In the genomic region with DNA sequence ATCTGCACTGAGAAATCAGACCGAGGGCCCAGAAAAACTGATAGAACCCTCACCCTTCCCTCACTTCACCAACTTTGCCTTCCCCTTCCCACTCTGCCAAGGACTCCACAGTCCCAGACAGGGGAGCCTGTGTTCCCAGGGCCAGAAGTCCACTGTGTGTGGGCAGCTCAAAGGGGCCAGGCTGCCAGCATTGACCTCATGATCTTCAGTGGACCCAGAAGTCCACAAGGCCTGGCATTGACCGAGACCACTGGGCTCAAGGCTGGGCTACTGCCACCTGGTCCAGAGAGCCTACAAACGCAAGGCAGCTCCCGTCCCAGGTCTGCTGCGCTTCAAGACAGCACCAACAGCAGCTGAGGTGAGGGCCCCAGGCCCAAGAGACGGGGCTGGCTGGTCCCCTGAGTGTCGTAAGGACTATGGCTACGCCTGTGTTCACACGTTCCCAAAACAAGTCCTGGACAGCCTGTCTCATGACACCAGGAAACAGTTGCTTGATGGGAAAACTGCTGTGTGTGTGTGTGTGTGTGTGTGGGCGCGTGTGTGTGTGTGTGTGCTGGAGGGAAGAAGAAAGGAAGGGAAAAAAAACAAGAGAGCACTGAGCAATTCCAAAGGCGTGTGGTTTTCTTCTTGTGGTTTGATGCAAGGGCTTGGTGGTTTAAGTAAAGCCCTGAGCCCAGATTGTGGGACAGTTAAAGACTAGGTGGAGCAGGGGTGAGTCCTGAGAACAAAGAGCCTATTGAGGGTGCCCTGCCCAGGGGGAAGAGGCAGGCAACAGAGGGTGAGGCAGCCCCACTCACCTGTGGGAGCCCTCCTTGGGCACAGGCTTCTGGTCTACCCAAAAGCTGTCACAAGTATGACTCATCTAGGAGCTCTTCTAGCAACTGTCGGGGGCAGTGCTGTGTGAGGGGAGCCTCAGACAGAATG, we compare ENCODE assay signal across 8 cellular contexts. TPM values are rescaled to one million over a fixed set of nuclear protein-coding genes. Genes with fewer than 3 reads are reported as not detected.
DNase-seq lines count a peak whose midpoint lies in the region; ATAC-seq, FAIRE-seq and TF ChIP-seq lines count a peak whose summit lies in the region.

No MANE protein-coding gene starts in this region.

- no peak for TF ChIP-seq POLR2A in breast epithelium (IDR thresholded peaks at IDR 0.05)
- no peak for TF ChIP-seq POLR2A in prostate gland (IDR thresholded peaks at IDR 0.05)

- no peak overlapping the region for H3K4me3 ChIP-seq in breast epithelium
- H3K4me3 ChIP-seq in pancreas: no peak overlapping the region
- no peak overlapping the region for H3K4me3 ChIP-seq in prostate gland
- H3K4me3 ChIP-seq in Karpas-422 (ENCODE audit: low read length): no peak overlapping the region

- H3K36me3 ChIP-seq in breast epithelium: no peaks in the 10 kb centered on the region
- no peaks in the 10 kb centered on the region for H3K36me3 ChIP-seq in pancreas
- no peaks in the 10 kb centered on the region for H3K36me3 ChIP-seq in prostate gland
- H3K36me3 ChIP-seq in Karpas-422 (ENCODE audit: insufficient read depth, low read length): no peaks in the 10 kb centered on the region

- peaks cover 24 to 37% of the 10 kb centered on the region in 2 donors for H3K4me1 ChIP-seq in breast epithelium
- peaks cover 0 to 31% (median 17%) of the 10 kb centered on the region in 3 donors for H3K4me1 ChIP-seq in pancreas
- H3K4me1 ChIP-seq in prostate gland (replicated peaks): no peaks in the 10 kb centered on the region
- H3K4me1 ChIP-seq in Karpas-422 (ENCODE audit: low read length): peaks cover 10% of the 10 kb centered on the region

- WGBS in pancreas, 2 donors: 76 to 87% methylated on average over 13 of the region's 13 CpGs
- WGBS in prostate gland: 59% methylated on average over 10 of the region's 13 CpGs

- no peak for FAIRE-seq in pancreas (lab: Jason Lieb, UNC)

- no peak overlapping the region for H2AFZ ChIP-seq in Karpas-422 (ENCODE audit: low read length)

- H3K27ac ChIP-seq in breast epithelium: peak overlapping the region; percentile 96 to 97
- H3K27ac ChIP-seq in pancreas: peak overlapping the region in 1 of 4 donors; percentile 48
- peak overlapping the region in 1 of 2 donors; percentile 38 for H3K27ac ChIP-seq in prostate gland
- H3K27ac ChIP-seq in Karpas-422 (ENCODE audit: low read length): no peak overlapping the region

- H3K9me3 ChIP-seq in breast epithelium (no peaks in the 10 kb centered on the region), pancreas (no peaks in the 10 kb centered on the region), prostate gland (no peaks in the 10 kb centered on the region), Karpas-422 (ENCODE audit: low read length) (no peaks in the 10 kb centered on the region)

- H3K9me2 ChIP-seq in Karpas-422 (replicated peaks; ENCODE audit: insufficient read depth, low read length): no peaks in the 10 kb centered on the region

- H3K79me2 ChIP-seq in Karpas-422 (ENCODE audit: low read length): no peaks in the 10 kb centered on the region

- no peak overlapping the region for H3K9ac ChIP-seq in Karpas-422 (ENCODE audit: low read length)

- no peaks in the 10 kb centered on the region for H4K20me1 ChIP-seq in Karpas-422 (ENCODE audit: insufficient read depth, low read depth, low read length)

- no peak for TF ChIP-seq CTCF in breast epithelium (IDR thresholded peaks at IDR 0.05)
- no peak for TF ChIP-seq CTCF in pancreas (IDR thresholded peaks at IDR 0.05)
- no peak for TF ChIP-seq CTCF in prostate gland (IDR thresholded peaks at IDR 0.05)

- H3K27me3 ChIP-seq in breast epithelium (no peaks in the 10 kb centered on the region), pancreas (no peaks in the 10 kb centered on the region), prostate gland (replicated peaks; ENCODE audit: insufficient read depth) (no peaks in the 10 kb centered on the region), Karpas-422 (ENCODE audit: low read length) (no peaks in the 10 kb centered on the region)

- intact Hi-C loops in breast epithelium (cut with DNase I; ENCODE audit: low total_unique reads): no loop called here
- intact Hi-C loops in pancreas (cut with DNase I): no loop called here
- intact Hi-C loops in prostate gland (cut with DNase I): no loop called here

- ATAC-seq in pancreas: peak in 3 of 4 donors; percentile 27 to 43 (median 42)

- DNase-seq in EL (peak; percentile 81), T-helper 1 cell (peak in 4 of 5 donors; percentile 9 to 35 (median 28)), breast epithelium (ENCODE audit: low spot score in 2 of 2) (peak; percentile 62 to 91), pancreas (no peak), prostate gland (ENCODE audit: low spot score) (no peak), iPS-NIHi7 (ENCODE audit: extremely low spot score) (no peak), Karpas-422 (no peak), NCI-H774 (lab: John Stamatoyannopoulos, UW) (no peak)

- H3K4me2 ChIP-seq in Karpas-422 (ENCODE audit: low read depth, low read length, poor library complexity, severe bottlenecking): no peak overlapping the region

RNA-seq across cellular contexts. Expression of a gene that starts 46.6 kb away (rescaled TPM):
- total RNA-seq in breast epithelium (10 to 100 TPM in 1 of 3 donors, 1 to 10 TPM in 2; 5.6 to 26.5 (median 6.1) TPM), pancreas (1 to 10 TPM in 4 of 6 donors, under 1 TPM in 2; 0.35 to 1.7 (median 1.1) TPM), prostate gland (10 to 100 TPM; 14.7 to 48.9 TPM)
- polyA plus RNA-seq in pancreas: under 1 TPM; 0.45 to 0.57 TPM
- not detected in 2 replicates for total RNA-seq in Karpas-422 (2014; rRNA removed; shearing (Covaris generic); ENCODE audit: low replicate concordance)

Comparison
In these comparisons a context has a peak if more than half of its experiments do, and no peak if none do; other contexts are left out.
1. DNase-seq: peak in EL (single experiment), T-helper 1 cell (4 of 5) and breast epithelium (2 of 2); none in pancreas (0 of 6), prostate gland (single experiment), iPS-NIHi7 (single experiment), Karpas-422 (single experiment) and NCI-H774 (single experiment).